Comparison of ENCODE assay signal across 8 cellular contexts in the genomic region with DNA sequence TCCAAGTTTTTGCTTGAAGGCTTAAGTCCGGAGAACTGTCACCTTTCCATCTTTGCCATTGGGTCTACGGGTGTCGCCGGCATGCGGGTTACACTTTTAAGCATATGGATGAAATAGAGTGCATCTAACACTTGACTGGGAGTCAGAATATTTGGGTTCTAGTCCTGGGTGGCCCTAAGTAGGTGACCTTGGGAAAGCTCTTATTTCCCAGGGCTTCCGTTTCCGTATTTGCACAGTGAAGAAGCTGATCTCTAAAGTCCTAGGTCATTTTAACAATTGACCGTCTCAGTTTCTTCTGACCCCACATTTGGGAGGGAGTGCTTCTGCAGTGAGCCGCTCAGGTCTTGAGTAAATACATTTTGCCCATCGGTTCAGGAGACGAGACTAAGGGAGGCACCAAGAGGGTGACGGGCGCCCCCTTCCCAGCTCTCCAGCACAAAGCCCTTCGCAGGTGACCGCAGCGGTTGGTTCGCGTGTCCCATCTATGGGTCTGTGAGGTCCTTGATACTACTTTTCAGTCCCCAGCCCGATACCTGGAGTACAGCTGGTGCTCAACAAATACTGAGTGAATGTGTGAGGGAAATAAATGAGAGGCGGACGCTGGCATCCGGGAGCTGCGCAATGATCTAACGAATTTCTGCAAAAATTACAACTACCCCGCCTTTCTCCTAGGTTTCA. TPM values are rescaled to one million over a fixed set of nuclear protein-coding genes. Genes with fewer than 3 reads are reported as not detected.
A peak's percentile ranks its signal among the peaks of the same experiment; 100 is the strongest.
DNase-seq lines count a peak whose midpoint lies in the region; ATAC-seq lines count a peak whose summit lies in the region.

No MANE protein-coding gene starts in this region.

- POLR2A ChIA-PET in activated CD4-positive, alpha-beta T cell treated with anti-CD3 and anti-CD28 coated beads, Interleukin-2, amount 10 ng/mL, durations not matched to agents 7 days and 5 days (lab: Charles Lee) = interaction anchor here (0.6 to 1.3 kb wide), 6 partner anchors 24 to 449 kb away, joined by 3 to 4 read pairs (median 3); a partner anchor contains a TSS

- H3K27me3 Mint-ChIP-seq in activated CD4-positive, alpha-beta T cell treated with anti-CD3 and anti-CD28 coated beads, Interleukin-2, amount 10 ng/mL, durations not matched to agents 7 days and 5 days = no peaks in the 10 kb centered on the region

- CTCF ChIA-PET in activated CD4-positive, alpha-beta T cell treated with anti-CD3 and anti-CD28 coated beads, Interleukin-2, amount 10 ng/mL, durations not matched to agents 7 days and 5 days (lab: Charles Lee) = interaction anchor here (0.6 to 3.2 kb wide), 8 partner anchors 10 to 376 kb away, joined by 3 to 15 read pairs (median 5); no protein-coding TSS in a partner anchor

- DNase-seq in NCI-H2107 treated with DMSO at 0.1 percent for 48 hours (lab: John Stamatoyannopoulos, UW; ENCODE audit: unreplicated experiment) = peak; percentile 40
- DNase-seq in NCI-H2107 (lab: John Stamatoyannopoulos, UW) = no peak
- peak; percentile 73 for DNase-seq in NCI-H1105 treated with DMSO at 0.1 percent for 48 hours (lab: John Stamatoyannopoulos, UW)
- DNase-seq in activated CD4-positive, alpha-beta T cell treated with anti-CD3 and anti-CD28 coated beads, Interleukin-2, amount 10 ng/mL, durations not matched to agents 7 days and 5 days = no peak
- DNase-seq in effector CD4-positive, alpha-beta T cell = peak; percentile 18
- DNase-seq in medulla oblongata (ENCODE audit: extremely low spot score) = peak; percentile 77
- peak; percentile 9 for DNase-seq in stimulated activated CD8-positive, alpha-beta memory T cell treated with anti-CD3 and anti-CD28 coated beads, Interleukin-12 subunit alpha, Interleukin-12 subunit beta, amount 100 ng/mL, for 1 hour (ENCODE audit: low read depth)

- peak; percentile 36 for ATAC-seq in HG02588 (IDR thresholded peaks at IDR 0.05; ENCODE audit: unreplicated experiment)

- H3K4me1 Mint-ChIP-seq in activated CD4-positive, alpha-beta T cell treated with anti-CD3 and anti-CD28 coated beads, Interleukin-2, amount 10 ng/mL, durations not matched to agents 7 days and 5 days = peaks cover 17% of the 10 kb centered on the region

- no peaks in the 10 kb centered on the region for H3K9me3 Mint-ChIP-seq in activated CD4-positive, alpha-beta T cell treated with anti-CD3 and anti-CD28 coated beads, Interleukin-2, amount 10 ng/mL, durations not matched to agents 7 days and 5 days

- H3K27ac Mint-ChIP-seq in activated CD4-positive, alpha-beta T cell treated with anti-CD3 and anti-CD28 coated beads, Interleukin-2, amount 10 ng/mL, durations not matched to agents 7 days and 5 days = peak overlapping the region; percentile 97

- no peaks in the 10 kb centered on the region for H3K36me3 Mint-ChIP-seq in activated CD4-positive, alpha-beta T cell treated with anti-CD3 and anti-CD28 coated beads, Interleukin-2, amount 10 ng/mL, durations not matched to agents 7 days and 5 days (ENCODE audit: low read depth)

- peak overlapping the region; percentile 89 for H3K4me3 Mint-ChIP-seq in activated CD4-positive, alpha-beta T cell treated with anti-CD3 and anti-CD28 coated beads, Interleukin-2, amount 10 ng/mL, durations not matched to agents 7 days and 5 days

RNA-seq across cellular contexts. Expression of a gene that starts 0.6 kb away (rescaled TPM):
- total RNA-seq in activated CD4-positive, alpha-beta T cell treated with anti-CD3 and anti-CD28 coated beads, Interleukin-2, amount 10 ng/mL, durations not matched to agents 7 days and 5 days = 10 to 100 TPM; 11.4 to 13.8 TPM

RNA-seq across cellular contexts. Expression of a gene that starts 34.0 kb away (rescaled TPM):
- 100 to 1,000 TPM; 124 to 146 TPM for total RNA-seq in activated CD4-positive, alpha-beta T cell treated with anti-CD3 and anti-CD28 coated beads, Interleukin-2, amount 10 ng/mL, durations not matched to agents 7 days and 5 days

Comparison
In these comparisons a context has a peak if more than half of its experiments do, and no peak if none do; other contexts are left out.
1. DNase-seq: peak in NCI-H2107 treated with DMSO at 0.1 percent for 48 hours (single experiment), NCI-H1105 treated with DMSO at 0.1 percent for 48 hours (single experiment), effector CD4-positive, alpha-beta T cell (single experiment), medulla oblongata (single experiment) and stimulated activated CD8-positive, alpha-beta memory T cell treated with anti-CD3 and anti-CD28 coated beads, Interleukin-12 subunit alpha, Interleukin-12 subunit beta, amount 100 ng/mL, for 1 hour (single experiment); none in NCI-H2107 (single experiment) and activated CD4-positive, alpha-beta T cell treated with anti-CD3 and anti-CD28 coated beads, Interleukin-2, amount 10 ng/mL, durations not matched to agents 7 days and 5 days (single experiment).